Comparison of ENCODE assay signal across 1 cellular context in the genomic region with DNA sequence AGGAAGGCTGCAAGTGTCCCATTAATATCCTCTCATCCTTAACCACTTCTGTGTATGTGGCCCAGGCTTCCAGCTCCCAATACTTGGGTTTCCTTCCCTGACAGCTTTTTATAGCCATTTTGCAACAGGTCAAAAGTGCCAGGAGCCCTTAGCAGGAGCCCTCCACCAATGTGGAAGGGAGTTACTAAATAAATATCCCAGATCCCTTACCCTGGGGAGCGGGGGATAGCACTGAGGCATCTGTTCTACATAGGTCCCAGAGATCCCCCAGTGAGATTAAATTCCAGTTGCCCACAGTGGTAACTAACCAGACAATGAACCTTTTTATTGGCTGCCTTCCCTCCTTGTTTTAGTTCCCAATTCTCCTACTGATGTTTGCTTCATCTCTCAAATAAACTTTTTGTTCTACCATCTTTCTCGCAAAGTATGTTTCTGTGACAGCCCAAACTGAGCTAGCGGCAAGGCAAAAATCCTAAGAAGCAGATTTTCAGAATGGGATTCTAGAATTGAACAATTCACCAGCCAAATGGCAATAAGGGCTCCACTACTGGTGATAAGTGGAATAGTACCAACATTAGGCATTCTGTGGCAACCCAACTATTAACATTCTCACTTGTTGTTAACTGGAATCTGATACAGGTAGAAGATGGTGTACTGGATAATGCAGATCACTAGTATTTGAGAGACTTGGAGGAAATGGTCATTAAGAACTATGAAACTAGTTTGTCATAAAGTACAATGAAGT.
TF ChIP-seq lines count a peak whose summit lies in the region.

No MANE protein-coding gene starts in this region.

TF ChIP-seq in GM23338, 12 proteins besides CTCF, POLR2A, EP300 and RAD21 (continued from another document):
- no peak for TF ChIP-seq STAT1 (IDR thresholded peaks at IDR 0.05; ENCODE audit: unreplicated experiment)
- TF ChIP-seq ZNF331 (CRISPR knock-in tag; IDR thresholded peaks at IDR 0.05; ENCODE audit: low read depth), result no peak
- no peak for TF ChIP-seq EZH2phosphoT487 (IDR thresholded peaks at IDR 0.05; ENCODE audit: unreplicated experiment)
- TF ChIP-seq CREB1 (CRISPR knock-in tag; IDR thresholded peaks at IDR 0.05; ENCODE audit: low read depth), result no peak
TF ChIP-seq in GM23338: peak in this region for 0.
